Comparison of ENCODE assay signal across 2 cellular contexts in genomic region chr1:13297216-13297931, GRCh38. TPM values are rescaled to one million over a fixed set of nuclear protein-coding genes. Genes with fewer than 3 reads are reported as not detected.
"Had no signal": no experiment of that assay in that cellular context is flagged by ENCODE, and none has a peak within 500 bp of the region (broad histone marks: within the 10 kb centered on the region; RNA-seq: fewer than 3 reads in every experiment).

No MANE protein-coding gene starts in this region.

RNA-seq across cellular contexts. Expression of gene PRAMEF33, which starts 6.0 kb away (rescaled TPM):
- total RNA-seq: G401, GM12878 had no signal
- polyA plus RNA-seq: GM12878 had no signal

RNA-seq across cellular contexts. Expression of gene PRAMEF8, which starts 12.4 kb away (rescaled TPM):
- total RNA-seq: GM12878 had no signal
- polyA plus RNA-seq: GM12878 had no signal

RNA-seq across cellular contexts. Expression of gene PRAMEF15, which starts 18.0 kb away (rescaled TPM):
- total RNA-seq: GM12878 had no signal
- polyA plus RNA-seq: GM12878 had no signal

RNA-seq across cellular contexts. Expression of gene PRAMEF5, which starts 43.4 kb away (rescaled TPM):
- total RNA-seq: GM12878 had no signal
- polyA plus RNA-seq: GM12878 had no signal

RNA-seq across cellular contexts. Expression of gene PRAMEF14, which starts 49.6 kb away (rescaled TPM):
- total RNA-seq: GM12878 had no signal
- polyA plus RNA-seq: GM12878 had no signal
